In genomic region chr10:124728830-124729661, GRCh38 we compare ENCODE assay signal across 1 cellular context.
TF ChIP-seq lines count a peak whose summit lies in the region.

No MANE protein-coding gene starts in this region.

TF ChIP-seq in GM23338, 12 proteins besides CTCF, POLR2A, EP300 and RAD21 (continued from another document):
- no peak for TF ChIP-seq REST (IDR thresholded peaks at IDR 0.05; ENCODE audit: unreplicated experiment)
- no peak for TF ChIP-seq ETS1 (IDR thresholded peaks at IDR 0.05)
TF ChIP-seq in GM23338: peak in this region for 0.
